In the genomic region with DNA sequence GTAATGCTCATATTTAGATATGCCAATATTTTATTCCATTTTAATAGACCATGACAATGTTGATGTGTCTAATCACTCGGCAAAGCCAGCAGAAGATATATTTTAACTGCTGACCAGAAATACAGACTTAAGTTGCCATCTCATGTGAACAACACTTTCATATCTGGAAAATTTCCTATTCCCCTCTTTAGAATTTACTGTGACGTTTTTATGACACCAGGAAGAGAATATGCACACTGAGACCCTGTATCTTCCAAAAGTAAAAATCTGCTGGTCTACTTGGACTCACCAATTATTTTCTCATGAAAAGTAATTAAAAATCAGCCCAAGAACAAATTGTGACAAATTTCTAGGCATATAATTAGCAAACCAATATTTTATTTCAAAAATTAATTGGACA, we compare ENCODE assay signal across 1 cellular context.
TF ChIP-seq lines count a peak whose summit lies in the region.

No MANE protein-coding gene starts in this region.

TF ChIP-seq in GM12878, 131 proteins besides CTCF, POLR2A, EP300 and RAD21:
- no peak for TF ChIP-seq SMAD5 (IDR thresholded peaks at IDR 0.05; ENCODE audit: low read depth)
- TF ChIP-seq, protein P1, sequence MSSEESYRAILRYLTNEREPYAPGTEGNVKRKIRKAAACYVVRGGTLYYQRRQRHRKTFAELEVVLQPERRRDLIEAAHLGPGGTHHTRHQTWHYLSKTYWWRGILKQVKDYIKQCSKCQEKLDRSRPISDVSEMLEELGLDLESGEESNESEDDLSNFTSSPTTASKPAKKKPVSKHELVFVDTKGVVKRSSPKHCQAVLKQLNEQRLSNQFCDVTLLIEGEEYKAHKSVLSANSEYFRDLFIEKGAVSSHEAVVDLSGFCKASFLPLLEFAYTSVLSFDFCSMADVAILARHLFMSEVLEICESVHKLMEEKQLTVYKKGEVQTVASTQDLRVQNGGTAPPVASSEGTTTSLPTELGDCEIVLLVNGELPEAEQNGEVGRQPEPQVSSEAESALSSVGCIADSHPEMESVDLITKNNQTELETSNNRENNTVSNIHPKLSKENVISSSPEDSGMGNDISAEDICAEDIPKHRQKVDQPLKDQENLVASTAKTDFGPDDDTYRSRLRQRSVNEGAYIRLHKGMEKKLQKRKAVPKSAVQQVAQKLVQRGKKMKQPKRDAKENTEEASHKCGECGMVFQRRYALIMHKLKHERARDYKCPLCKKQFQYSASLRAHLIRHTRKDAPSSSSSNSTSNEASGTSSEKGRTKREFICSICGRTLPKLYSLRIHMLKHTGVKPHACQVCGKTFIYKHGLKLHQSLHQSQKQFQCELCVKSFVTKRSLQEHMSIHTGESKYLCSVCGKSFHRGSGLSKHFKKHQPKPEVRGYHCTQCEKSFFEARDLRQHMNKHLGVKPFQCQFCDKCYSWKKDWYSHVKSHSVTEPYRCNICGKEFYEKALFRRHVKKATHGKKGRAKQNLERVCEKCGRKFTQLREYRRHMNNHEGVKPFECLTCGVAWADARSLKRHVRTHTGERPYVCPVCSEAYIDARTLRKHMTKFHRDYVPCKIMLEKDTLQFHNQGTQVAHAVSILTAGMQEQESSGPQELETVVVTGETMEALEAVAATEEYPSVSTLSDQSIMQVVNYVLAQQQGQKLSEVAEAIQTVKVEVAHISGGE (CRISPR knock-in tag; IDR thresholded peaks at IDR 0.05) = no peak
